25 cellular contexts compared by ENCODE assay signal in genomic region chr4:135744928-135745327, GRCh38.
DNase-seq lines count a peak whose midpoint lies in the region; ATAC-seq, FAIRE-seq and TF ChIP-seq lines count a peak whose summit lies in the region.
"Had no signal": no experiment of that assay in that cellular context is flagged by ENCODE, and none has a peak within 500 bp of the region (broad histone marks: within the 10 kb centered on the region; RNA-seq: fewer than 3 reads in every experiment).

No MANE protein-coding gene starts in this region.

- WGBS in IMR-90 (ENCODE audit: extremely low coverage in 2 of 2, insufficient read length in 1 of 2), 2 experiments: no CpG with 5 or more reads among the region's 1 CpG
- WGBS in small intestine, 3 donors: 58 to 83% (median 77%) methylated on average over 1 of the region's 1 CpG
- 73 to 81% (median 77%) methylated on average over 1 of the region's 1 CpG for WGBS in spleen, 5 donors

- no peak overlapping the region for H4K91ac ChIP-seq in IMR-90 (ENCODE audit: insufficient read depth, low read depth, low read length)

- H4K20me1 ChIP-seq in IMR-90 (ENCODE audit: insufficient read depth, low read length): no peaks in the 10 kb centered on the region
- H4K20me1 ChIP-seq: BLaER1 treated with 17β-estradiol and CSF1 and Interleukin-3, amounts not matched to agents 10 nM and 100 nM had no signal

- no peak overlapping the region for H2AK9ac ChIP-seq in IMR-90 (replicated peaks; ENCODE audit: low read depth, low read length, poor library complexity)

- no peaks in the 10 kb centered on the region for H3K79me1 ChIP-seq in IMR-90 (ENCODE audit: low read depth in 1 of 2, low read length in 2 of 2)

- H3K9me1 ChIP-seq in IMR-90 (ENCODE audit: insufficient read depth, low read length): no peaks in the 10 kb centered on the region

- no peak overlapping the region for H3K4me2 ChIP-seq in IMR-90 (ENCODE audit: low read depth, low read length)
- H3K4me2 ChIP-seq: A549; BLaER1 treated with 17β-estradiol and CSF1 and Interleukin-3, amounts not matched to agents 10 nM and 100 nM had no signal

- ATAC-seq in IMR-90 (ENCODE audit: low read depth): no peak
- ATAC-seq: A549; CD8-positive, alpha-beta T cell; GM12878 had no signal

- in situ Hi-C loops in IMR-90 (cut with MboI; ENCODE audit: low sequenced_read_pairs): no loop called here

- dilution Hi-C loops in IMR-90 (cut with HindIII; ENCODE audit: low sequenced_read_pairs, unreplicated experiment): no loop called here

- H4K5ac ChIP-seq in IMR-90 (ENCODE audit: low read depth, low read length): no peak overlapping the region

- H3K36me3 ChIP-seq in IMR-90 (ENCODE audit: control insufficient read depth, insufficient read depth, low read length): no peaks in the 10 kb centered on the region
- H3K36me3 ChIP-seq in small intestine (ENCODE audit: control insufficient read depth in 2 of 2, insufficient read depth in 2 of 2, low read length in 2 of 2): no peaks in the 10 kb centered on the region
- H3K36me3 ChIP-seq in spleen: no peaks in the 10 kb centered on the region
- H3K36me3 ChIP-seq: BLaER1 treated with 17β-estradiol and CSF1 and Interleukin-3, amounts not matched to agents 10 nM and 100 nM had no signal

- POLR2A ChIA-PET in IMR-90 (lab: Charles Lee; ENCODE audit: unreplicated experiment): no interaction called here

- H3K27ac ChIP-seq in IMR-90 (ENCODE audit: insufficient read depth, low read length): no peak overlapping the region
- H3K27ac ChIP-seq in small intestine (ENCODE audit: low read depth in 1 of 2, low read length in 1 of 2): no peak overlapping the region
- H3K27ac ChIP-seq in spleen: no peak overlapping the region
- H3K27ac ChIP-seq: A549; BLaER1 treated with 17β-estradiol and CSF1 and Interleukin-3, amounts not matched to agents 10 nM and 100 nM; C4-2B had no signal

- H2AK5ac ChIP-seq in IMR-90 (ENCODE audit: low read depth, low read length): no peak overlapping the region

- 0 out of 2 replicates have a peak, but pooled peaks cover 2% of the 10 kb centered on the region for H3K9me3 ChIP-seq in IMR-90 (ENCODE audit: control insufficient read depth, insufficient read depth, low read length)
- H3K9me3 ChIP-seq in small intestine (ENCODE audit: control insufficient read depth, low read depth): no peaks in the 10 kb centered on the region
- H3K9me3 ChIP-seq in spleen: peaks cover 0 to 13% (median 0%) of the 10 kb centered on the region in 8 donors
- H3K9me3 ChIP-seq: A549; BLaER1 treated with 17β-estradiol and CSF1 and Interleukin-3, amounts not matched to agents 10 nM and 100 nM; Caco-2 had no signal

- TF ChIP-seq CTCF in IMR-90 (conservative IDR thresholded peaks at IDR 0.05; ENCODE audit: low read depth, low read length) (no peak), spleen (IDR thresholded peaks at IDR 0.05 in 8 of 11, conservative IDR thresholded peaks at IDR 0.05 in 3 of 11) (no peak)

- no peak overlapping the region for H3K4ac ChIP-seq in IMR-90 (ENCODE audit: low read depth, low read length)

- H2BK5ac ChIP-seq in IMR-90 (ENCODE audit: low read depth, low read length, poor library complexity, severe bottlenecking): no peak overlapping the region

- H4K8ac ChIP-seq in IMR-90 (ENCODE audit: low read depth in 2 of 2, low read length in 2 of 2): no peak overlapping the region

- H3K23ac ChIP-seq in IMR-90 (ENCODE audit: low read depth, low read length): no peak overlapping the region

- no peak for DNase-seq in IMR-90
- no peak for DNase-seq in small intestine
- no peak for DNase-seq in spleen
- no peak for DNase-seq in anterior cingulate cortex (lab: John Stamatoyannopoulos, UW)
- no peak for DNase-seq in DMS153 (lab: John Stamatoyannopoulos, UW)
- DNase-seq: 8988T; AML-193; Caco-2; Calu3; CD4-positive, alpha-beta T cell; CD8-positive, alpha-beta T cell; DMS53; DMS79; DND-41; EL; GDM1 had no signal

- no peak overlapping the region for H3K14ac ChIP-seq in IMR-90 (replicated peaks; ENCODE audit: low read depth, low read length)

- no peak overlapping the region for H3K18ac ChIP-seq in IMR-90 (ENCODE audit: low read depth, low read length)

- FAIRE-seq in A204.1 (lab: Jason Lieb, UNC): peak; percentile 83
- FAIRE-seq in colon (lab: Jason Lieb, UNC): peak; percentile 55
- FAIRE-seq in small intestine (lab: Jason Lieb, UNC): peak; percentile 41
- FAIRE-seq: A549, D721Med, GM12878, GM12892, GM18507 had no signal

- H3K4me1 ChIP-seq in IMR-90 (ENCODE audit: control insufficient read depth, insufficient read depth, low read length) (no peaks in the 10 kb centered on the region), small intestine (ENCODE audit: control insufficient read depth in 2 of 2, insufficient read depth in 1 of 2, low read depth in 1 of 2, low read length in 1 of 2) (no peaks in the 10 kb centered on the region), spleen (no peaks in the 10 kb centered on the region)
- H3K4me1 ChIP-seq: Caco-2 had no signal

- TF ChIP-seq POLR2A in IMR-90 (IDR thresholded peaks at IDR 0.05; ENCODE audit: low read depth, low read length) (no peak), spleen (IDR thresholded peaks at IDR 0.05) (no peak)

- intact Hi-C loops in IMR-90 (cut with micrococcal nuclease) (no loop called here), spleen (cut with DNase I; ENCODE audit: low total_unique reads) (no loop called here)

- H3K9ac ChIP-seq in IMR-90 (ENCODE audit: low read depth, low read length): no peak overlapping the region
- H3K9ac ChIP-seq: BLaER1 treated with 17β-estradiol and CSF1 and Interleukin-3, amounts not matched to agents 10 nM and 100 nM had no signal

- no TSS peak for BruUV-seq in IMR-90 (replicated peaks; lab: Mats Ljungman, UMichigan)

- TF ChIP-seq RAD21 in IMR-90 (IDR thresholded peaks at IDR 0.05; ENCODE audit: low read length): no peak

- CTCF ChIA-PET in IMR-90 (lab: Yijun Ruan, JAX): no interaction called here

- no peak overlapping the region for H2AFZ ChIP-seq in IMR-90 (replicated peaks; ENCODE audit: low read length, poor library complexity)

- H3K56ac ChIP-seq in IMR-90 (ENCODE audit: extremely low read depth, insufficient read depth, low read length): no peak overlapping the region

- no peak overlapping the region for H2BK15ac ChIP-seq in IMR-90 (ENCODE audit: low read depth, low read length)

- no peak overlapping the region for H3K4me3 ChIP-seq in IMR-90 (ENCODE audit: insufficient read depth, low read depth, low read length)
- H3K4me3 ChIP-seq in small intestine (ENCODE audit: low read depth in 1 of 2, low read length in 2 of 2): no peak overlapping the region
- no peak overlapping the region for H3K4me3 ChIP-seq in spleen
- H3K4me3 ChIP-seq: A549; BLaER1 treated with 17β-estradiol and CSF1 and Interleukin-3, amounts not matched to agents 10 nM and 100 nM; GM12878 had no signal

- no peak overlapping the region for H2BK20ac ChIP-seq in IMR-90 (ENCODE audit: low read depth, low read length)

- no peak overlapping the region for H2BK120ac ChIP-seq in IMR-90 (ENCODE audit: low read depth, low read length)

- H3K27me3 ChIP-seq in IMR-90 (ENCODE audit: control insufficient read depth, insufficient read depth, low read length) (no peaks in the 10 kb centered on the region), small intestine (ENCODE audit: control insufficient read depth in 2 of 2, insufficient read depth in 2 of 2, low read length in 2 of 2) (no peaks in the 10 kb centered on the region), spleen (replicated peaks in 1 of 7) (no peaks in the 10 kb centered on the region)
- H3K27me3 ChIP-seq: BLaER1 treated with 17β-estradiol and CSF1 and Interleukin-3, amounts not matched to agents 10 nM and 100 nM had no signal

TF ChIP-seq in IMR-90, 13 proteins besides CTCF, POLR2A, EP300 and RAD21:
- TF ChIP-seq MAFK (IDR thresholded peaks at IDR 0.05; ENCODE audit: low read depth, low read length): no peak
- TF ChIP-seq CHD1 (IDR thresholded peaks at IDR 0.05; ENCODE audit: low read depth, low read length): no peak
- no peak for TF ChIP-seq RCOR1 (IDR thresholded peaks at IDR 0.05; ENCODE audit: insufficient replicate concordance, low read length)
- TF ChIP-seq CEBPB (IDR thresholded peaks at IDR 0.05; ENCODE audit: low read depth, low read length): peak; percentile 67
- TF ChIP-seq SMC3 (IDR thresholded peaks at IDR 0.05; ENCODE audit: low read depth, low read length): no peak
- TF ChIP-seq ELK1 (IDR thresholded peaks at IDR 0.05; ENCODE audit: borderline replicate concordance, low read depth, low read length): no peak
